9 cellular contexts compared by ENCODE assay signal in genomic region chr12:51028126-51028810, GRCh38. TPM values are rescaled to one million over a fixed set of nuclear protein-coding genes. Genes with fewer than 3 reads are reported as not detected.
DNase-seq lines count a peak whose midpoint lies in the region; ATAC-seq, FAIRE-seq and TF ChIP-seq lines count a peak whose summit lies in the region.
"Had no signal": no experiment of that assay in that cellular context is flagged by ENCODE, and none has a peak within 500 bp of the region (broad histone marks: within the 10 kb centered on the region; RNA-seq: fewer than 3 reads in every experiment).

No MANE protein-coding gene starts in this region.

- WGBS in HepG2 (ENCODE audit: low lambda C conversion rate): under 1% methylated on average over 9 of the region's 9 CpGs
- WGBS in stomach, 5 donors: 11 to 18% (median 13%) methylated on average over 9 of the region's 9 CpGs

- H3K36me3 ChIP-seq in ascending aorta: no peaks in the 10 kb centered on the region
- H3K36me3 ChIP-seq in HepG2 (replicated peaks in 1 of 2; ENCODE audit: control insufficient read depth in 1 of 2, insufficient read depth in 2 of 2, low read length in 2 of 2): no peaks in the 10 kb centered on the region
- no peaks in the 10 kb centered on the region for H3K36me3 ChIP-seq in stomach

- TF ChIP-seq POLR2A in H54 (IDR thresholded peaks at IDR 0.05; ENCODE audit: low read depth, low read length) (no peak), HepG2 (IDR thresholded peaks at IDR 0.05; ENCODE audit: insufficient read depth in 1 of 2, low read depth in 2 of 2, low read length in 2 of 2) (peak in 1 of 2 experiments; percentile 58; a peak in 2 of 4 replicates), stomach (IDR thresholded peaks at IDR 0.05) (no peak)

- intact Hi-C loops in ascending aorta (cut with DNase I) (loop anchor here (5.0 to 10.0 kb wide), 3 partner anchors 209 to 1406 kb away; partner anchors contain the start of genes DAZAP2, DIP2B and PRPF40B), HepG2 (cut with micrococcal nuclease; ENCODE audit: unreplicated experiment) (loop anchor here (2.0 to 10.0 kb wide), 3 partner anchors 203 to 1903 kb away; partner anchors contain the start of gene ATF1), stomach (cut with DNase I; ENCODE audit: low total_unique reads) (no loop called here)

- peak overlapping the region; percentile 24; the same call in 1 of the 2 replicates for H3K9ac ChIP-seq in HepG2 (ENCODE audit: insufficient read depth, low read depth, low read length)

- CTCF ChIA-PET in HepG2 (lab: Yijun Ruan, JAX; ENCODE audit: low intra/inter-chr PET ratio, low total read pairs): interaction anchor here (1.4 kb wide), 1 partner anchor 203 kb away, joined by 4 read pairs; no protein-coding TSS in a partner anchor

- H3K9me3 ChIP-seq in ascending aorta (no peaks in the 10 kb centered on the region), HepG2 (ENCODE audit: low read length) (no peaks in the 10 kb centered on the region), stomach (no peaks in the 10 kb centered on the region)

- no peak for ATAC-seq in HepG2

- H3K4me3 ChIP-seq in ascending aorta (no peak overlapping the region), HepG2 (replicated peaks in 1 of 3; ENCODE audit: insufficient read depth in 1 of 3, low read depth in 2 of 3, low read length in 3 of 3) (peak overlapping the region; percentile 38 to 60 (median 44)), stomach (no peak overlapping the region)

- H3K27ac ChIP-seq in ascending aorta (no peak overlapping the region), HepG2 (ENCODE audit: extremely low read length, insufficient read depth, low read length) (no peak overlapping the region), stomach (no peak overlapping the region)

- FAIRE-seq in H54 (lab: Jason Lieb, UNC) (no peak), HepG2 (lab: Jason Lieb, UNC) (no peak)
- FAIRE-seq: islet of Langerhans had no signal

- DNase-seq in CD1c-positive myeloid dendritic cell (ENCODE audit: extremely low spot score): peak; percentile 78
- DNase-seq in H54 (ENCODE audit: insufficient read length, low spot score): peak; percentile 35
- DNase-seq in NCI-H748 (lab: John Stamatoyannopoulos, UW; ENCODE audit: unreplicated experiment): peak; percentile 76
- peak in 1 of 2 donors; percentile 63 for DNase-seq in ascending aorta (ENCODE audit: low spot score in 2 of 2)
- DNase-seq in HepG2 (ENCODE audit: low spot score): peak; percentile 70
- DNase-seq in stomach: no peak
- no peak for DNase-seq in HuH-7.5 (ENCODE audit: low spot score)
- no peak for DNase-seq in NCI-H128 (lab: John Stamatoyannopoulos, UW; ENCODE audit: unreplicated experiment)

- peaks cover 20% of the 10 kb centered on the region for H3K79me2 ChIP-seq in HepG2 (ENCODE audit: insufficient read depth, low read length)

- peak overlapping the region; percentile 75 for H3K4me2 ChIP-seq in HepG2 (ENCODE audit: low read depth, low read length)

- no TSS peak for BruUV-seq in HepG2 (replicated peaks; lab: Mats Ljungman, UMichigan)

- TF ChIP-seq CTCF in ascending aorta (IDR thresholded peaks at IDR 0.05) (peak in 2 of 3 experiments; percentile 15 to 45), HepG2 (CRISPR knock-in tag; IDR thresholded peaks at IDR 0.05) (peak; percentile 78), stomach (IDR thresholded peaks at IDR 0.05) (peak in 1 of 7 experiments; percentile 22)

- H3K27me3 ChIP-seq in ascending aorta: no peaks in the 10 kb centered on the region
- no peaks in the 10 kb centered on the region; a peak in 1 of 5 replicates for H3K27me3 ChIP-seq in HepG2 (ENCODE audit: control insufficient read depth in 1 of 2, insufficient read depth in 2 of 2, low read length in 2 of 2)
- H3K27me3 ChIP-seq in stomach: no peaks in the 10 kb centered on the region

- POLR2A ChIA-PET in HepG2 (lab: Yijun Ruan, JAX): interaction anchor here (0.6 to 4.4 kb wide), 5 partner anchors 41 to 264 kb away, joined by 3 to 24 read pairs (median 6); partner anchors contain the start of genes ATF1 and CSRNP2

- peaks cover 6 to 10% of the 10 kb centered on the region in 2 donors for H3K4me1 ChIP-seq in ascending aorta
- peaks cover 56% of the 10 kb centered on the region for H3K4me1 ChIP-seq in HepG2 (ENCODE audit: insufficient read depth, low read length)
- peaks cover 6 to 38% (median 17%) of the 10 kb centered on the region in 4 donors for H3K4me1 ChIP-seq in stomach

- peak; percentile 55 for TF ChIP-seq RAD21 in HepG2 (CRISPR knock-in tag; IDR thresholded peaks at IDR 0.05)

- in situ Hi-C loops in HepG2 (cut with HindIII; ENCODE audit: extremely low pct_ligation_motif_present, low pct_unique_long_range_greater_than_20kb): loop anchor here (10.0 kb wide), 1 partner anchor 203 kb away; no protein-coding TSS in a partner anchor

- no peak for TF ChIP-seq EP300 in HepG2 (IDR thresholded peaks at IDR 0.05; ENCODE audit: low read depth in 2 of 2, low read length in 2 of 2)
- no peak for TF ChIP-seq EP300 in HepG2 (CRISPR knock-in tag; IDR thresholded peaks at IDR 0.05; ENCODE audit: borderline replicate concordance)
- no peak for TF ChIP-seq EP300 in stomach (IDR thresholded peaks at IDR 0.05)

- H4K20me1 ChIP-seq in HepG2 (ENCODE audit: insufficient read depth, low read length): no peaks in the 10 kb centered on the region

- peak overlapping the region; percentile 54 for H2AFZ ChIP-seq in HepG2 (ENCODE audit: low read length)

RNA-seq across cellular contexts. Expression of gene SLC11A2, which starts 2.1 kb away (rescaled TPM):
- total RNA-seq in ascending aorta (21.5 TPM), HepG2 (2016; rRNA removed; fragmentation: Illumina TruSeq; extraction: Trizol) (46.0 and 71.7 TPM in 2 replicates), stomach (100 to 1,000 TPM in 2 of 5 donors, 10 to 100 TPM in 3; 29.0 to 348 (median 94.2) TPM)
- total RNA-seq in HepG2 (2016; cell fraction: cytosol; rRNA removed; fragmentation: Illumina TruSeq; extraction: Trizol; ENCODE audit: low read depth): 12.8 and 15.2 TPM in 2 replicates
- total RNA-seq in HepG2 (2016; cell fraction: insoluble cytoplasmic fraction; rRNA removed; fragmentation: Illumina TruSeq; extraction: Trizol): 46.0 and 72.7 TPM in 2 replicates
- 27.2 and 30.1 TPM in 2 replicates for total RNA-seq in HepG2 (2016; cell fraction: membrane; rRNA removed; fragmentation: Illumina TruSeq; extraction: Trizol)
- 88.4 and 99.6 TPM in 2 replicates for total RNA-seq in HepG2 (2016; cell fraction: nucleus; rRNA removed; fragmentation: Illumina TruSeq; extraction: Trizol)
- polyA plus RNA-seq in HepG2 (2011; rRNA removed) (69.0 and 77.0 TPM in 2 replicates), stomach (10 to 100 TPM in 2 of 3 donors, 1 to 10 TPM in 1; 5.0 to 15.9 (median 10.3) TPM)
- 49.4 and 74.9 TPM in 2 replicates for polyA plus RNA-seq in HepG2 (2011; cell fraction: cytosol; rRNA removed)
- polyA plus RNA-seq in HepG2 (2011; cell fraction: nucleus; rRNA removed): 104 and 109 TPM in 2 replicates
- polyA plus RNA-seq in HepG2 (2012): 45.2 and 67.1 TPM in 2 replicates
- 4.6 and 4.8 TPM in 2 replicates for polyA plus RNA-seq in HepG2 (2016; cell fraction: cytosol; fragmentation: Illumina TruSeq; extraction: Trizol; ENCODE audit: low read depth)
- polyA plus RNA-seq in HepG2 (2016; cell fraction: insoluble cytoplasmic fraction; fragmentation: Illumina TruSeq; extraction: Trizol; ENCODE audit: low read depth): 28.1 and 31.7 TPM in 2 replicates
- polyA plus RNA-seq in HepG2 (2016; cell fraction: membrane; fragmentation: Illumina TruSeq; extraction: Trizol; ENCODE audit: low read depth): 11.2 and 12.2 TPM in 2 replicates
- polyA plus RNA-seq in HepG2 (2016; cell fraction: nucleus; fragmentation: Illumina TruSeq; extraction: Trizol; ENCODE audit: insufficient read depth, low read depth): 95.3 and 96.3 TPM in 2 replicates
- polyA minus RNA-seq in HepG2 (2011; rRNA and poly(A)+ RNA removed; ENCODE audit: low replicate concordance): 122 and 227 TPM in 2 replicates
- polyA minus RNA-seq in HepG2 (2011; cell fraction: cytosol; rRNA and poly(A)+ RNA removed): 58.3 and 68.0 TPM in 2 replicates
- polyA minus RNA-seq in HepG2 (2011; cell fraction: nucleus; rRNA and poly(A)+ RNA removed): 136 and 147 TPM in 2 replicates

RNA-seq across cellular contexts. Expression of gene LETMD1, which starts 19.9 kb away (rescaled TPM):
- total RNA-seq in ascending aorta (8.6 TPM), HepG2 (2016; rRNA removed; fragmentation: Illumina TruSeq; extraction: Trizol) (31.3 and 43.3 TPM in 2 replicates), stomach (100 to 1,000 TPM in 2 of 5 donors, 10 to 100 TPM in 3; 33.6 to 527 (median 92.9) TPM)
- 38.9 and 41.9 TPM in 2 replicates for total RNA-seq in HepG2 (2016; cell fraction: cytosol; rRNA removed; fragmentation: Illumina TruSeq; extraction: Trizol; ENCODE audit: low read depth)
- total RNA-seq in HepG2 (2016; cell fraction: insoluble cytoplasmic fraction; rRNA removed; fragmentation: Illumina TruSeq; extraction: Trizol): 30.1 and 43.5 TPM in 2 replicates
- total RNA-seq in HepG2 (2016; cell fraction: membrane; rRNA removed; fragmentation: Illumina TruSeq; extraction: Trizol): 40.9 and 47.5 TPM in 2 replicates
- total RNA-seq in HepG2 (2016; cell fraction: nucleus; rRNA removed; fragmentation: Illumina TruSeq; extraction: Trizol): 60.1 and 72.7 TPM in 2 replicates
- polyA plus RNA-seq in HepG2 (2011; rRNA removed) (81.5 and 87.7 TPM in 2 replicates), stomach (10 to 100 TPM; 41.8 to 79.4 (median 70.6) TPM)
- polyA plus RNA-seq in HepG2 (2011; cell fraction: cytosol; rRNA removed): 67.1 and 81.9 TPM in 2 replicates
- 87.7 and 105 TPM in 2 replicates for polyA plus RNA-seq in HepG2 (2011; cell fraction: nucleus; rRNA removed)
- polyA plus RNA-seq in HepG2 (2012): 69.6 and 72.9 TPM in 2 replicates
- polyA plus RNA-seq in HepG2 (2016; cell fraction: cytosol; fragmentation: Illumina TruSeq; extraction: Trizol; ENCODE audit: low read depth): 16.7 and 17.0 TPM in 2 replicates
- 35.1 and 35.4 TPM in 2 replicates for polyA plus RNA-seq in HepG2 (2016; cell fraction: insoluble cytoplasmic fraction; fragmentation: Illumina TruSeq; extraction: Trizol; ENCODE audit: low read depth)
- 34.3 and 34.9 TPM in 2 replicates for polyA plus RNA-seq in HepG2 (2016; cell fraction: membrane; fragmentation: Illumina TruSeq; extraction: Trizol; ENCODE audit: low read depth)
- 140 and 146 TPM in 2 replicates for polyA plus RNA-seq in HepG2 (2016; cell fraction: nucleus; fragmentation: Illumina TruSeq; extraction: Trizol; ENCODE audit: insufficient read depth, low read depth)
- 91.2 and 186 TPM in 2 replicates for polyA minus RNA-seq in HepG2 (2011; rRNA and poly(A)+ RNA removed; ENCODE audit: low replicate concordance)
- polyA minus RNA-seq in HepG2 (2011; cell fraction: cytosol; rRNA and poly(A)+ RNA removed): 27.8 and 37.3 TPM in 2 replicates
- polyA minus RNA-seq in HepG2 (2011; cell fraction: nucleus; rRNA and poly(A)+ RNA removed): 53.9 and 66.5 TPM in 2 replicates

RNA-seq across cellular contexts. Expression of gene CSRNP2, which starts 55.1 kb away (rescaled TPM):
- total RNA-seq in ascending aorta: 13.6 TPM
- 4.8 and 5.4 TPM in 2 replicates for total RNA-seq in HepG2 (2016; rRNA removed; fragmentation: Illumina TruSeq; extraction: Trizol)
- 2.2 and 2.5 TPM in 2 replicates for total RNA-seq in HepG2 (2016; cell fraction: cytosol; rRNA removed; fragmentation: Illumina TruSeq; extraction: Trizol; ENCODE audit: low read depth)
- total RNA-seq in HepG2 (2016; cell fraction: insoluble cytoplasmic fraction; rRNA removed; fragmentation: Illumina TruSeq; extraction: Trizol): 4.9 and 5.0 TPM in 2 replicates
- 4.9 and 5.0 TPM in 2 replicates for total RNA-seq in HepG2 (2016; cell fraction: membrane; rRNA removed; fragmentation: Illumina TruSeq; extraction: Trizol)
- 4.3 and 4.8 TPM in 2 replicates for total RNA-seq in HepG2 (2016; cell fraction: nucleus; rRNA removed; fragmentation: Illumina TruSeq; extraction: Trizol)
- 7.3 and 7.5 TPM in 2 replicates for polyA plus RNA-seq in HepG2 (2011; rRNA removed)
- polyA plus RNA-seq in HepG2 (2011; cell fraction: cytosol; rRNA removed): 4.0 and 5.0 TPM in 2 replicates
- polyA plus RNA-seq in HepG2 (2011; cell fraction: nucleus; rRNA removed): 6.5 and 9.9 TPM in 2 replicates
- polyA plus RNA-seq in HepG2 (2012): 4.8 and 6.4 TPM in 2 replicates
- polyA plus RNA-seq in HepG2 (2016; cell fraction: cytosol; fragmentation: Illumina TruSeq; extraction: Trizol; ENCODE audit: low read depth): 0.69 and 1.1 TPM in 2 replicates
- polyA plus RNA-seq in HepG2 (2016; cell fraction: insoluble cytoplasmic fraction; fragmentation: Illumina TruSeq; extraction: Trizol; ENCODE audit: low read depth): 5.5 TPM in 2 replicates
- polyA plus RNA-seq in HepG2 (2016; cell fraction: membrane; fragmentation: Illumina TruSeq; extraction: Trizol; ENCODE audit: low read depth): 2.9 and 3.9 TPM in 2 replicates
- 12.1 and 14.0 TPM in 2 replicates for polyA plus RNA-seq in HepG2 (2016; cell fraction: nucleus; fragmentation: Illumina TruSeq; extraction: Trizol; ENCODE audit: insufficient read depth, low read depth)
- 8.0 and 14.3 TPM in 2 replicates for polyA minus RNA-seq in HepG2 (2011; rRNA and poly(A)+ RNA removed; ENCODE audit: low replicate concordance)
- polyA minus RNA-seq in HepG2 (2011; cell fraction: cytosol; rRNA and poly(A)+ RNA removed): 4.0 and 7.0 TPM in 2 replicates
- 7.2 and 7.6 TPM in 2 replicates for polyA minus RNA-seq in HepG2 (2011; cell fraction: nucleus; rRNA and poly(A)+ RNA removed)
- 100 to 1,000 TPM in 1 of 5 donors, 10 to 100 TPM in 4; 12.5 to 117 (median 22.9) TPM for total RNA-seq in stomach
- polyA plus RNA-seq in stomach: 1 to 10 TPM; 6.0 to 8.8 (median 6.9) TPM

Comparison
In these comparisons a context has a peak if more than half of its experiments do, and no peak if none do; other contexts are left out.
1. DNase-seq: peak in CD1c-positive myeloid dendritic cell (single experiment), H54 (single experiment), NCI-H748 (single experiment) and HepG2 (single experiment); none in stomach (single experiment), HuH-7.5 (single experiment) and NCI-H128 (single experiment).
2. H3K4me3 ChIP-seq: peak in HepG2 (3 of 3); none in ascending aorta (0 of 2) and stomach (0 of 4).